In the genomic region with DNA sequence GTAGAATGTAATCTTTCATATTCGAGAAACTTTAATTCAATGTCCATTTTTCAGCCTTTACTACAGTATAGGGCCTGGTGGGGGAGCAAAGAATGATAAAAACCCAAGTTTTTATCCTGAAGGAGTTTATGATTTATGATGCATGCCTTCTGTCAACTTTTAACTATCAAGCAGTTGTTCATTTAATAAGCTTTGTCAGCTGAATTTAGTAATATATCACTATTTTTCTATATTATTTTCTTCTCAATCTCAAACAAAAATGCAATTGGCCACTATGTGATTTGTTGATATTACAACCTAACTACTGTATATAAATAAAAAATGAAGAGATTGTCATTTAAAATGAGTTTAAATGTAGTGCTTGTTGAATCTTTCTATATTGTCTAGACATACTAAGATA, we compare ENCODE assay signal across 11 cellular contexts. TPM values are rescaled to one million over a fixed set of nuclear protein-coding genes. Genes with fewer than 3 reads are reported as not detected.
DNase-seq lines count a peak whose midpoint lies in the region; ATAC-seq, FAIRE-seq and TF ChIP-seq lines count a peak whose summit lies in the region.
"Had no signal": no experiment of that assay in that cellular context is flagged by ENCODE, and none has a peak within 500 bp of the region (broad histone marks: within the 10 kb centered on the region; RNA-seq: fewer than 3 reads in every experiment).

No MANE protein-coding gene starts in this region.

- H3K9me3 ChIP-seq in Karpas-422 (ENCODE audit: low read length) (no peaks in the 10 kb centered on the region), astrocyte (ENCODE audit: insufficient read depth, low read depth, low read length) (no peaks in the 10 kb centered on the region)
- H3K9me3 ChIP-seq: vagina had no signal

- CTCF ChIA-PET in activated CD8-positive, alpha-beta memory T cell treated with anti-CD3 and anti-CD28 coated beads, Interleukin-2, amount 10 ng/mL, durations not matched to agents 7 days and 5 days (lab: Charles Lee) = interaction anchor here (0.6 to 1.4 kb wide), 6 partner anchors 9 to 116 kb away, joined by 3 to 5 read pairs (median 4); no protein-coding TSS in a partner anchor

- FAIRE-seq in astrocyte (lab: Jason Lieb, UNC) = no peak

- H2AFZ ChIP-seq in Karpas-422 (ENCODE audit: low read length) (no peak overlapping the region), astrocyte (ENCODE audit: low read depth, low read length) (no peak overlapping the region)
- H2AFZ ChIP-seq: parathyroid adenoma had no signal

- 0 out of 2 replicates have a peak, but pooled peaks cover 3% of the 10 kb centered on the region for H4K20me1 ChIP-seq in Karpas-422 (ENCODE audit: insufficient read depth, low read depth, low read length)
- no peaks in the 10 kb centered on the region for H4K20me1 ChIP-seq in astrocyte (ENCODE audit: insufficient read depth, low read length)

- no peaks in the 10 kb centered on the region for H3K9me3 Mint-ChIP-seq in activated CD8-positive, alpha-beta memory T cell treated with anti-CD3 and anti-CD28 coated beads, Interleukin-2, amount 10 ng/mL, durations not matched to agents 7 days and 5 days (ENCODE audit: low read depth)
- H3K9me3 Mint-ChIP-seq in astrocyte (ENCODE audit: unreplicated experiment) (no peaks in the 10 kb centered on the region), neural crest cell (no peaks in the 10 kb centered on the region)

- peaks cover 37% of the 10 kb centered on the region for H3K4me1 Mint-ChIP-seq in activated CD8-positive, alpha-beta memory T cell treated with anti-CD3 and anti-CD28 coated beads, Interleukin-2, amount 10 ng/mL, durations not matched to agents 7 days and 5 days
- H3K4me1 Mint-ChIP-seq in astrocyte (ENCODE audit: low read depth, unreplicated experiment) = peaks cover 10% of the 10 kb centered on the region
- peaks cover 32% of the 10 kb centered on the region for H3K4me1 Mint-ChIP-seq in neural crest cell

- H3K4me2 ChIP-seq in Karpas-422 (ENCODE audit: low read depth, low read length, poor library complexity, severe bottlenecking) (peak overlapping the region; percentile 95), astrocyte (ENCODE audit: low read length) (peak overlapping the region; percentile 87)

- DNase-seq in activated CD8-positive, alpha-beta memory T cell treated with anti-CD3 and anti-CD28 coated beads, Interleukin-2, amount 10 ng/mL, durations not matched to agents 7 days and 5 days = no peak
- no peak for DNase-seq in activated CD8-positive, alpha-beta memory T cell treated with anti-CD3 and anti-CD28 coated beads, Interleukin-2, amount 50 U/mL, for 48 hours
- DNase-seq in Karpas-422 = no peak
- DNase-seq in astrocyte (ENCODE audit: low read depth) = no peak
- DNase-seq in neural crest cell (ENCODE audit: low read depth, low spot score) = no peak
- DNase-seq in GM19238 (ENCODE audit: insufficient read length, low spot score) = no peak
- no peak for DNase-seq in medulla oblongata (ENCODE audit: extremely low spot score)
- DNase-seq: NCI-H2107 had no signal

- no peak overlapping the region for H3K9ac ChIP-seq in Karpas-422 (ENCODE audit: low read length)
- H3K9ac ChIP-seq in astrocyte (ENCODE audit: low read length) = no peak overlapping the region
- H3K9ac ChIP-seq: parathyroid adenoma had no signal

- no peak for TF ChIP-seq CTCF in astrocyte (IDR thresholded peaks at IDR 0.05; ENCODE audit: insufficient read depth, low read depth, low read length)
- no peak for TF ChIP-seq CTCF in neural crest cell (conservative IDR thresholded peaks at IDR 0.05)

- H3K27me3 Mint-ChIP-seq in activated CD8-positive, alpha-beta memory T cell treated with anti-CD3 and anti-CD28 coated beads, Interleukin-2, amount 10 ng/mL, durations not matched to agents 7 days and 5 days = no peaks in the 10 kb centered on the region
- H3K27me3 Mint-ChIP-seq in astrocyte (ENCODE audit: low read depth, unreplicated experiment) = no peaks in the 10 kb centered on the region
- H3K27me3 Mint-ChIP-seq in neural crest cell (ENCODE audit: low read depth) = no peaks in the 10 kb centered on the region

- H3K4me1 ChIP-seq in Karpas-422 (ENCODE audit: low read length) = peaks cover 28% of the 10 kb centered on the region
- peaks cover 8% of the 10 kb centered on the region for H3K4me1 ChIP-seq in astrocyte (ENCODE audit: insufficient read depth, low read length)
- H3K4me1 ChIP-seq: parathyroid adenoma had no signal

- H3K27me3 ChIP-seq in Karpas-422 (ENCODE audit: low read length) (no peaks in the 10 kb centered on the region), astrocyte (ENCODE audit: insufficient read depth, low read length) (no peaks in the 10 kb centered on the region)
- H3K27me3 ChIP-seq: vagina had no signal

- H3K79me2 ChIP-seq in Karpas-422 (ENCODE audit: low read length) (peaks cover 77% of the 10 kb centered on the region), astrocyte (ENCODE audit: insufficient read depth, low read length) (peaks cover 44% of the 10 kb centered on the region)

- H3K4me3 ChIP-seq in Karpas-422 (ENCODE audit: low read length) (peak overlapping the region; percentile 99), astrocyte (ENCODE audit: insufficient read depth, low read depth, low read length) (no peak overlapping the region)
- H3K4me3 ChIP-seq: vagina had no signal

- peaks cover 20% of the 10 kb centered on the region for H3K36me3 Mint-ChIP-seq in activated CD8-positive, alpha-beta memory T cell treated with anti-CD3 and anti-CD28 coated beads, Interleukin-2, amount 10 ng/mL, durations not matched to agents 7 days and 5 days
- H3K36me3 Mint-ChIP-seq in astrocyte (ENCODE audit: low read depth, unreplicated experiment) (peaks cover 4% of the 10 kb centered on the region), neural crest cell (ENCODE audit: low read depth) (peaks cover 2% of the 10 kb centered on the region)

- peaks cover 43% of the 10 kb centered on the region for H3K36me3 ChIP-seq in Karpas-422 (ENCODE audit: insufficient read depth, low read length)
- peaks cover 23% of the 10 kb centered on the region for H3K36me3 ChIP-seq in astrocyte (ENCODE audit: insufficient read depth, low read length)

- peak overlapping the region; percentile 89 for H3K4me3 Mint-ChIP-seq in activated CD8-positive, alpha-beta memory T cell treated with anti-CD3 and anti-CD28 coated beads, Interleukin-2, amount 10 ng/mL, durations not matched to agents 7 days and 5 days
- H3K4me3 Mint-ChIP-seq in astrocyte (ENCODE audit: unreplicated experiment) = peak overlapping the region; percentile 79
- H3K4me3 Mint-ChIP-seq in neural crest cell = peak overlapping the region; percentile 85

- H3K9me2 ChIP-seq in Karpas-422 (replicated peaks; ENCODE audit: insufficient read depth, low read length) = no peaks in the 10 kb centered on the region

- no peak for ATAC-seq in activated CD8-positive, alpha-beta memory T cell treated with anti-CD3 and anti-CD28 coated beads, Interleukin-2, amount 10 ng/mL, durations not matched to agents 7 days and 5 days
- no peak for ATAC-seq in HG02840 (IDR thresholded peaks at IDR 0.05; ENCODE audit: low FRiP score, unreplicated experiment)

- H3K27ac ChIP-seq in Karpas-422 (ENCODE audit: low read length) (no peak overlapping the region), astrocyte (ENCODE audit: low read depth, low read length) (no peak overlapping the region)
- H3K27ac ChIP-seq: parathyroid adenoma, vagina had no signal

- peak overlapping the region; percentile 43 for H3K27ac Mint-ChIP-seq in activated CD8-positive, alpha-beta memory T cell treated with anti-CD3 and anti-CD28 coated beads, Interleukin-2, amount 10 ng/mL, durations not matched to agents 7 days and 5 days
- no peak overlapping the region for H3K27ac Mint-ChIP-seq in astrocyte (ENCODE audit: unreplicated experiment)
- H3K27ac Mint-ChIP-seq in neural crest cell (ENCODE audit: unreplicated experiment) = no peak overlapping the region

RNA-seq across cellular contexts. Expression of gene NUP42, which starts 2.4 kb away (rescaled TPM):
- 10 to 100 TPM; 51.3 to 58.0 TPM for total RNA-seq in activated CD8-positive, alpha-beta memory T cell treated with anti-CD3 and anti-CD28 coated beads, Interleukin-2, amount 10 ng/mL, durations not matched to agents 7 days and 5 days
- total RNA-seq in Karpas-422 (2014; rRNA removed; shearing (Covaris generic); ENCODE audit: low replicate concordance) = 68.6 and 94.8 TPM in 2 replicates
- 36.9 and 37.0 TPM in 2 replicates for total RNA-seq in astrocyte
- total RNA-seq in neural crest cell = 50.3 and 56.2 TPM in 2 replicates
